1 cellular context compared by ENCODE assay signal in genomic region chr22:23181763-23182288, GRCh38.
TF ChIP-seq lines count a peak whose summit lies in the region.

No MANE protein-coding gene starts in this region.

TF ChIP-seq in HepG2, 621 proteins besides CTCF, POLR2A, EP300 and RAD21 (continued from another document and continues in another):
- TF ChIP-seq ZNF292 (CRISPR knock-in tag; IDR thresholded peaks at IDR 0.05; ENCODE audit: borderline replicate concordance, low read depth) (no peak), ZNF143 (CRISPR knock-in tag; IDR thresholded peaks at IDR 0.05) (no peak), ZNF138 (CRISPR knock-in tag; IDR thresholded peaks at IDR 0.05; ENCODE audit: low read depth) (no peak), JUND (CRISPR knock-in tag; IDR thresholded peaks at IDR 0.05) (no peak), NR2F1 (CRISPR knock-in tag; IDR thresholded peaks at IDR 0.05) (no peak), ZNF550 (CRISPR knock-in tag; IDR thresholded peaks at IDR 0.05; ENCODE audit: borderline replicate concordance) (no peak), PAF1 (CRISPR knock-in tag; IDR thresholded peaks at IDR 0.05) (no peak), GABPB1 (CRISPR knock-in tag; IDR thresholded peaks at IDR 0.05) (0 out of 2 replicates have a peak, but pooled peaks have one; percentile 16), ERF (CRISPR knock-in tag; IDR thresholded peaks at IDR 0.05) (no peak), ZNF460 (CRISPR knock-in tag; IDR thresholded peaks at IDR 0.05; ENCODE audit: borderline replicate concordance) (no peak), GABPA (IDR thresholded peaks at IDR 0.05; ENCODE audit: low read depth, low read length) (no peak), GABPA (CRISPR knock-in tag; IDR thresholded peaks at IDR 0.05; ENCODE audit: low read depth) (no peak), MLX (CRISPR knock-in tag; IDR thresholded peaks at IDR 0.05) (no peak), RFX1 (IDR thresholded peaks at IDR 0.05) (no peak), EHMT2 (IDR thresholded peaks at IDR 0.05; ENCODE audit: borderline replicate concordance, low read depth, low read length) (no peak), KMT2B (CRISPR knock-in tag; IDR thresholded peaks at IDR 0.05) (peak; percentile 32; the same call in 1 of the 2 replicates), DR1 (CRISPR knock-in tag; IDR thresholded peaks at IDR 0.05) (no peak), CBX1 (IDR thresholded peaks at IDR 0.05; ENCODE audit: low read depth) (no peak), ZNF83 (CRISPR knock-in tag; IDR thresholded peaks at IDR 0.05; ENCODE audit: borderline replicate concordance) (0 out of 2 replicates have a peak, but pooled peaks have one; percentile 13), ZBTB38 (CRISPR knock-in tag; IDR thresholded peaks at IDR 0.05) (0 out of 2 replicates have a peak, but pooled peaks have one; percentile 11), TSC22D2 (CRISPR knock-in tag; IDR thresholded peaks at IDR 0.05; ENCODE audit: borderline replicate concordance) (no peak), FOXP4 (CRISPR knock-in tag; IDR thresholded peaks at IDR 0.05) (peak; percentile 6; the same call in 1 of the 2 replicates), ZNF296 (CRISPR knock-in tag; conservative IDR thresholded peaks at IDR 0.05) (no peak), SMAD3 (CRISPR knock-in tag; IDR thresholded peaks at IDR 0.05) (no peak), KDM3A (CRISPR knock-in tag; IDR thresholded peaks at IDR 0.05; ENCODE audit: low read depth) (no peak), KAT7 (CRISPR knock-in tag; IDR thresholded peaks at IDR 0.05; ENCODE audit: borderline replicate concordance) (0 out of 2 replicates have a peak, but pooled peaks have one; percentile 48), ATM (IDR thresholded peaks at IDR 0.05; ENCODE audit: borderline replicate concordance) (no peak), TRIM24 (CRISPR knock-in tag; IDR thresholded peaks at IDR 0.05) (no peak), ZSCAN29 (CRISPR knock-in tag; conservative IDR thresholded peaks at IDR 0.05) (no peak), ZFX (CRISPR knock-in tag; IDR thresholded peaks at IDR 0.05; ENCODE audit: low read depth) (peak; percentile 3; the same call in 1 of the 2 replicates), FOXO4 (CRISPR knock-in tag; conservative IDR thresholded peaks at IDR 0.05) (no peak), MYNN (CRISPR knock-in tag; IDR thresholded peaks at IDR 0.05; ENCODE audit: low read depth) (no peak), NR2F2 (IDR thresholded peaks at IDR 0.05; ENCODE audit: borderline replicate concordance, low read depth) (no peak), HES4 (CRISPR knock-in tag; IDR thresholded peaks at IDR 0.05; ENCODE audit: borderline replicate concordance) (no peak), HNRNPH1 (optimal IDR thresholded peaks at IDR 0.05; ENCODE audit: low read depth, low read length) (no peak), ZNF644 (CRISPR knock-in tag; IDR thresholded peaks at IDR 0.05; ENCODE audit: low read depth) (no peak), NPAS2 (CRISPR knock-in tag; IDR thresholded peaks at IDR 0.05; ENCODE audit: borderline replicate concordance) (no peak), ZNF20 (CRISPR knock-in tag; IDR thresholded peaks at IDR 0.05) (no peak), BORCS8-MEF2B (CRISPR knock-in tag; IDR thresholded peaks at IDR 0.05) (peak; percentile 48; the same call in 1 of the 2 replicates), AKAP8 (CRISPR knock-in tag; IDR thresholded peaks at IDR 0.05) (no peak), SUZ12 (IDR thresholded peaks at IDR 0.05; ENCODE audit: low read depth, low read length) (no peak), ZBTB42 (CRISPR knock-in tag; IDR thresholded peaks at IDR 0.05) (no peak), ZC3H13 (CRISPR knock-in tag; IDR thresholded peaks at IDR 0.05) (peak; percentile 85), ZNF629 (CRISPR knock-in tag; conservative IDR thresholded peaks at IDR 0.05) (no peak)
- TF ChIP-seq, protein P1, sequence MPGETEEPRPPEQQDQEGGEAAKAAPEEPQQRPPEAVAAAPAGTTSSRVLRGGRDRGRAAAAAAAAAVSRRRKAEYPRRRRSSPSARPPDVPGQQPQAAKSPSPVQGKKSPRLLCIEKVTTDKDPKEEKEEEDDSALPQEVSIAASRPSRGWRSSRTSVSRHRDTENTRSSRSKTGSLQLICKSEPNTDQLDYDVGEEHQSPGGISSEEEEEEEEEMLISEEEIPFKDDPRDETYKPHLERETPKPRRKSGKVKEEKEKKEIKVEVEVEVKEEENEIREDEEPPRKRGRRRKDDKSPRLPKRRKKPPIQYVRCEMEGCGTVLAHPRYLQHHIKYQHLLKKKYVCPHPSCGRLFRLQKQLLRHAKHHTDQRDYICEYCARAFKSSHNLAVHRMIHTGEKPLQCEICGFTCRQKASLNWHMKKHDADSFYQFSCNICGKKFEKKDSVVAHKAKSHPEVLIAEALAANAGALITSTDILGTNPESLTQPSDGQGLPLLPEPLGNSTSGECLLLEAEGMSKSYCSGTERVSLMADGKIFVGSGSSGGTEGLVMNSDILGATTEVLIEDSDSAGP (CRISPR knock-in tag; IDR thresholded peaks at IDR 0.05; ENCODE audit: borderline replicate concordance) = peak; percentile 74
- TF ChIP-seq, protein P2, sequence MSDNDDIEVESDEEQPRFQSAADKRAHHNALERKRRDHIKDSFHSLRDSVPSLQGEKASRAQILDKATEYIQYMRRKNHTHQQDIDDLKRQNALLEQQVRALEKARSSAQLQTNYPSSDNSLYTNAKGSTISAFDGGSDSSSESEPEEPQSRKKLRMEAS (IDR thresholded peaks at IDR 0.05) = peak; percentile 26; the same call in 1 of the 2 replicates
- TF ChIP-seq, protein P3, sequence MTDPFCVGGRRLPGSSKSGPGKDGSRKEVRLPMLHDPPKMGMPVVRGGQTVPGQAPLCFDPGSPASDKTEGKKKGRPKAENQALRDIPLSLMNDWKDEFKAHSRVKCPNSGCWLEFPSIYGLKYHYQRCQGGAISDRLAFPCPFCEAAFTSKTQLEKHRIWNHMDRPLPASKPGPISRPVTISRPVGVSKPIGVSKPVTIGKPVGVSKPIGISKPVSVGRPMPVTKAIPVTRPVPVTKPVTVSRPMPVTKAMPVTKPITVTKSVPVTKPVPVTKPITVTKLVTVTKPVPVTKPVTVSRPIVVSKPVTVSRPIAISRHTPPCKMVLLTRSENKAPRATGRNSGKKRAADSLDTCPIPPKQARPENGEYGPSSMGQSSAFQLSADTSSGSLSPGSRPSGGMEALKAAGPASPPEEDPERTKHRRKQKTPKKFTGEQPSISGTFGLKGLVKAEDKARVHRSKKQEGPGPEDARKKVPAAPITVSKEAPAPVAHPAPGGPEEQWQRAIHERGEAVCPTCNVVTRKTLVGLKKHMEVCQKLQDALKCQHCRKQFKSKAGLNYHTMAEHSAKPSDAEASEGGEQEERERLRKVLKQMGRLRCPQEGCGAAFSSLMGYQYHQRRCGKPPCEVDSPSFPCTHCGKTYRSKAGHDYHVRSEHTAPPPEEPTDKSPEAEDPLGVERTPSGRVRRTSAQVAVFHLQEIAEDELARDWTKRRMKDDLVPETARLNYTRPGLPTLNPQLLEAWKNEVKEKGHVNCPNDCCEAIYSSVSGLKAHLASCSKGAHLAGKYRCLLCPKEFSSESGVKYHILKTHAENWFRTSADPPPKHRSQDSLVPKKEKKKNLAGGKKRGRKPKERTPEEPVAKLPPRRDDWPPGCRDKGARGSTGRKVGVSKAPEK (CRISPR knock-in tag; IDR thresholded peaks at IDR 0.05; ENCODE audit: borderline replicate concordance) = no peak
- TF ChIP-seq, protein P4, sequence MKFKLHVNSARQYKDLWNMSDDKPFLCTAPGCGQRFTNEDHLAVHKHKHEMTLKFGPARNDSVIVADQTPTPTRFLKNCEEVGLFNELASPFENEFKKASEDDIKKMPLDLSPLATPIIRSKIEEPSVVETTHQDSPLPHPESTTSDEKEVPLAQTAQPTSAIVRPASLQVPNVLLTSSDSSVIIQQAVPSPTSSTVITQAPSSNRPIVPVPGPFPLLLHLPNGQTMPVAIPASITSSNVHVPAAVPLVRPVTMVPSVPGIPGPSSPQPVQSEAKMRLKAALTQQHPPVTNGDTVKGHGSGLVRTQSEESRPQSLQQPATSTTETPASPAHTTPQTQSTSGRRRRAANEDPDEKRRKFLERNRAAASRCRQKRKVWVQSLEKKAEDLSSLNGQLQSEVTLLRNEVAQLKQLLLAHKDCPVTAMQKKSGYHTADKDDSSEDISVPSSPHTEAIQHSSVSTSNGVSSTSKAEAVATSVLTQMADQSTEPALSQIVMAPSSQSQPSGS (CRISPR knock-in tag; IDR thresholded peaks at IDR 0.05) = no peak
- TF ChIP-seq, protein P5, sequence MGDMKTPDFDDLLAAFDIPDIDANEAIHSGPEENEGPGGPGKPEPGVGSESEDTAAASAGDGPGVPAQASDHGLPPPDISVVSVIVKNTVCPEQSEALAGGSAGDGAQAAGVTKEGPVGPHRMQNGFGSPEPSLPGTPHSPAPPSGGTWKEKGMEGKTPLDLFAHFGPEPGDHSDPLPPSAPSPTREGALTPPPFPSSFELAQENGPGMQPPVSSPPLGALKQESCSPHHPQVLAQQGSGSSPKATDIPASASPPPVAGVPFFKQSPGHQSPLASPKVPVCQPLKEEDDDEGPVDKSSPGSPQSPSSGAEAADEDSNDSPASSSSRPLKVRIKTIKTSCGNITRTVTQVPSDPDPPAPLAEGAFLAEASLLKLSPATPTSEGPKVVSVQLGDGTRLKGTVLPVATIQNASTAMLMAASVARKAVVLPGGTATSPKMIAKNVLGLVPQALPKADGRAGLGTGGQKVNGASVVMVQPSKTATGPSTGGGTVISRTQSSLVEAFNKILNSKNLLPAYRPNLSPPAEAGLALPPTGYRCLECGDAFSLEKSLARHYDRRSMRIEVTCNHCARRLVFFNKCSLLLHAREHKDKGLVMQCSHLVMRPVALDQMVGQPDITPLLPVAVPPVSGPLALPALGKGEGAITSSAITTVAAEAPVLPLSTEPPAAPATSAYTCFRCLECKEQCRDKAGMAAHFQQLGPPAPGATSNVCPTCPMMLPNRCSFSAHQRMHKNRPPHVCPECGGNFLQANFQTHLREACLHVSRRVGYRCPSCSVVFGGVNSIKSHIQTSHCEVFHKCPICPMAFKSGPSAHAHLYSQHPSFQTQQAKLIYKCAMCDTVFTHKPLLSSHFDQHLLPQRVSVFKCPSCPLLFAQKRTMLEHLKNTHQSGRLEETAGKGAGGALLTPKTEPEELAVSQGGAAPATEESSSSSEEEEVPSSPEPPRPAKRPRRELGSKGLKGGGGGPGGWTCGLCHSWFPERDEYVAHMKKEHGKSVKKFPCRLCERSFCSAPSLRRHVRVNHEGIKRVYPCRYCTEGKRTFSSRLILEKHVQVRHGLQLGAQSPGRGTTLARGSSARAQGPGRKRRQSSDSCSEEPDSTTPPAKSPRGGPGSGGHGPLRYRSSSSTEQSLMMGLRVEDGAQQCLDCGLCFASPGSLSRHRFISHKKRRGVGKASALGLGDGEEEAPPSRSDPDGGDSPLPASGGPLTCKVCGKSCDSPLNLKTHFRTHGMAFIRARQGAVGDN (CRISPR knock-in tag; IDR thresholded peaks at IDR 0.05) = peak; percentile 86
- TF ChIP-seq, protein P6, sequence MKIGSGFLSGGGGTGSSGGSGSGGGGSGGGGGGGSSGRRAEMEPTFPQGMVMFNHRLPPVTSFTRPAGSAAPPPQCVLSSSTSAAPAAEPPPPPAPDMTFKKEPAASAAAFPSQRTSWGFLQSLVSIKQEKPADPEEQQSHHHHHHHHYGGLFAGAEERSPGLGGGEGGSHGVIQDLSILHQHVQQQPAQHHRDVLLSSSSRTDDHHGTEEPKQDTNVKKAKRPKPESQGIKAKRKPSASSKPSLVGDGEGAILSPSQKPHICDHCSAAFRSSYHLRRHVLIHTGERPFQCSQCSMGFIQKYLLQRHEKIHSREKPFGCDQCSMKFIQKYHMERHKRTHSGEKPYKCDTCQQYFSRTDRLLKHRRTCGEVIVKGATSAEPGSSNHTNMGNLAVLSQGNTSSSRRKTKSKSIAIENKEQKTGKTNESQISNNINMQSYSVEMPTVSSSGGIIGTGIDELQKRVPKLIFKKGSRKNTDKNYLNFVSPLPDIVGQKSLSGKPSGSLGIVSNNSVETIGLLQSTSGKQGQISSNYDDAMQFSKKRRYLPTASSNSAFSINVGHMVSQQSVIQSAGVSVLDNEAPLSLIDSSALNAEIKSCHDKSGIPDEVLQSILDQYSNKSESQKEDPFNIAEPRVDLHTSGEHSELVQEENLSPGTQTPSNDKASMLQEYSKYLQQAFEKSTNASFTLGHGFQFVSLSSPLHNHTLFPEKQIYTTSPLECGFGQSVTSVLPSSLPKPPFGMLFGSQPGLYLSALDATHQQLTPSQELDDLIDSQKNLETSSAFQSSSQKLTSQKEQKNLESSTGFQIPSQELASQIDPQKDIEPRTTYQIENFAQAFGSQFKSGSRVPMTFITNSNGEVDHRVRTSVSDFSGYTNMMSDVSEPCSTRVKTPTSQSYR (CRISPR knock-in tag; IDR thresholded peaks at IDR 0.05; ENCODE audit: borderline replicate concordance) = no peak
- TF ChIP-seq, protein P7, sequence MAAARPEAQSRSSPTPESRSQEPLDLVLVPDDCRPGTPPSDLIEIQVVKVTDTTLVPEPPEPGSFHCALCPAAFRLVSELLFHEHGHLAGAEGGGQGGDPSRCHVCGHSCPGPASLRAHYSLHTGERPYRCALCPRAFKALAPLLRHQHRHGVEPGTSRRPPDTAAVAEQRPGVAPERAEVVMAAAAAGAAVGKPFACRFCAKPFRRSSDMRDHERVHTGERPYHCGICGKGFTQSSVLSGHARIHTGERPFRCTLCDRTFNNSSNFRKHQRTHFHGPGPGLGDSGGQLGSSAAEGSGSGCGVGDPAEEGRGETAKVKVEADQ (CRISPR knock-in tag; IDR thresholded peaks at IDR 0.05; ENCODE audit: borderline replicate concordance) = no peak; the same call in 1 of the 2 replicates
